In the genomic region with DNA sequence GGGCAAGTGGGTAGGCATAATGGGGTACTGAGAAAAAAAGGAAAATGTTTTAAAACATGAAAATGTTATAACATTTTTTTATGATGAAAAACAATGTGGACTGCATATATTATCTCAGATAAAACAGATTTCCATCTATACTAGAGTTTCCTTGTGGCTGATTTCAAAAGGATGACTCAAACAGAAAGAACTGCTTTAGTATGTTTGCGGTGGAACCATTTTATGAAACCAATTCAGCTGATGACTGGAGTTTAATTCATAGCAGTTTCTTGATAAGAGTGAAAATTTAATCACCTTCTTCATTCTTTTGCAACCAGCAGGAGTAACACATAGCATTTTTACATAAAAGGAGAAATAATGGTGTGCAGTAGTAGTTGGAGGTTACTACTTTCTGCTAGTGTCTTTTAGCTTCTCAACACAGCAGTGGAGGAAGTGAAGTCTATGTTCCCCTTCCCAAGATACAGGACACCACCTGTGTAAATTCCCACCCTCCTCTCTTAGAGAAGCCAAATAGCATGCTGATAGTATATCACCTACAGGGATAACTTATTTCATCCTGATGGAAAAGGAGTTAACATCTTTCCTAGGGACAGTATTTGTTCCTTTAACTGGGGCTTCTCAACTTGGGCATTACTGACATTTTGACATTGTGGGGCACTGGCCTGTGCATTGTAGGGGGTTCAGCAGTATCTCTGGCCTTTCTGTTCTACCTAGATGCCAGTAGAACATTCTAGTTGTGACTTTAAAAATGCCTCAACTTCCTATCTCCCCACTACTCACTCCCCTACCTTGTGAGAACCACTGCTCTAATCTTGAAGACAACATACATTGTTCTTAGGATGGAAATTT, we compare ENCODE assay signal across 8 cellular contexts. TPM values are rescaled to one million over a fixed set of nuclear protein-coding genes. Genes with fewer than 3 reads are reported as not detected.
DNase-seq lines count a peak whose midpoint lies in the region; ATAC-seq and TF ChIP-seq lines count a peak whose summit lies in the region.

No MANE protein-coding gene starts in this region.

- H3K9ac ChIP-seq in SK-N-SH, result peak overlapping the region; percentile 45; the same call in 1 of the 2 replicates

- peaks cover 74% of the 10 kb centered on the region for H3K79me2 ChIP-seq in SK-N-SH (ENCODE audit: insufficient read depth)

- no peak for TF ChIP-seq POLR2A in upper lobe of left lung (IDR thresholded peaks at IDR 0.05)

- ATAC-seq in HG02840 (IDR thresholded peaks at IDR 0.05; ENCODE audit: low FRiP score, unreplicated experiment), result peak; percentile 48
- ATAC-seq in upper lobe of left lung (ENCODE audit: low FRiP score in 2 of 2), result peak in 1 of 2 donors; percentile 50

- TF ChIP-seq CTCF in SK-N-SH (IDR thresholded peaks at IDR 0.05) (no peak), fibroblast of pulmonary artery (IDR thresholded peaks at IDR 0.05; ENCODE audit: low read length, missing control alignments) (no peak), upper lobe of left lung (IDR thresholded peaks at IDR 0.05) (no peak)

- H2AFZ ChIP-seq in SK-N-SH (ENCODE audit: low read depth), result no peak overlapping the region

- peak; percentile 37 for DNase-seq in NOMO-1 treated with DMSO at 0.1 percent for 48 hours (lab: John Stamatoyannopoulos, UW; ENCODE audit: unreplicated experiment)
- DNase-seq in NOMO-1 treated with dmso at 0.1 percent for 144 hours (lab: John Stamatoyannopoulos, UW; ENCODE audit: unreplicated experiment), result no peak
- no peak for DNase-seq in SK-N-SH
- peak; percentile 72 for DNase-seq in fibroblast of pulmonary artery (ENCODE audit: low read depth)
- no peak for DNase-seq in upper lobe of left lung
- DNase-seq in stimulated activated CD4-positive, alpha-beta T cell treated with anti-CD3 and anti-CD28 coated beads, Interleukin-12 subunit alpha, Interleukin-12 subunit beta, amount 100 ng/mL, for 4 hours, result no peak
- DNase-seq in effector memory CD4-positive, alpha-beta T cell, result no peak

- H3K27me3 ChIP-seq in SK-N-SH (ENCODE audit: insufficient read depth), result no peaks in the 10 kb centered on the region
- no peaks in the 10 kb centered on the region for H3K27me3 ChIP-seq in upper lobe of left lung
- H3K27me3 ChIP-seq in effector memory CD4-positive, alpha-beta T cell (replicated peaks; ENCODE audit: control insufficient read depth, insufficient read depth, low read length, poor library complexity, severe bottlenecking), result no peaks in the 10 kb centered on the region

- TF ChIP-seq EP300 in SK-N-SH (IDR thresholded peaks at IDR 0.05; ENCODE audit: borderline replicate concordance in 1 of 2, low read depth in 1 of 2, low read length in 1 of 2), result peak in 1 of 2 experiments; percentile 70; a peak in 2 of 4 replicates
- TF ChIP-seq EP300 in upper lobe of left lung (IDR thresholded peaks at IDR 0.05), result no peak

- H3K4me1 ChIP-seq in SK-N-SH (ENCODE audit: control insufficient read depth in 1 of 2, insufficient read depth in 2 of 2, low read depth in 1 of 2, low read length in 1 of 2) (peaks cover 7 to 39% of the 10 kb centered on the region in 2 experiments), upper lobe of left lung (peaks cover 65 to 72% (median 71%) of the 10 kb centered on the region in 4 donors)
- H3K4me1 ChIP-seq in effector memory CD4-positive, alpha-beta T cell (ENCODE audit: control insufficient read depth, insufficient read depth, low read length, poor library complexity, severe bottlenecking), result peaks cover 17% of the 10 kb centered on the region

- peaks cover 20% of the 10 kb centered on the region for H3F3A ChIP-seq in SK-N-SH (replicated peaks; ENCODE audit: insufficient read depth)

- no peaks in the 10 kb centered on the region for H3K36me3 ChIP-seq in SK-N-SH (replicated peaks in 1 of 2; ENCODE audit: control insufficient read depth in 1 of 2, insufficient read depth in 2 of 2, low read length in 1 of 2)
- H3K36me3 ChIP-seq in upper lobe of left lung, result no peaks in the 10 kb centered on the region
- H3K36me3 ChIP-seq in effector memory CD4-positive, alpha-beta T cell (ENCODE audit: control insufficient read depth, insufficient read depth, low read length), result no peaks in the 10 kb centered on the region

- H4K20me1 ChIP-seq in SK-N-SH (ENCODE audit: insufficient read depth), result no peaks in the 10 kb centered on the region

- CTCF ChIA-PET in SK-N-SH (lab: Yijun Ruan, JAX), result no interaction called here

- peak overlapping the region; percentile 61 for H3K4me2 ChIP-seq in SK-N-SH

- peak overlapping the region; percentile 22 to 86; a peak in 3 of 4 replicates for H3K27ac ChIP-seq in SK-N-SH (ENCODE audit: low read depth in 2 of 2, low read length in 1 of 2)
- peak overlapping the region; percentile 40 to 82 (median 64) for H3K27ac ChIP-seq in upper lobe of left lung
- no peak overlapping the region for H3K27ac ChIP-seq in effector memory CD4-positive, alpha-beta T cell (ENCODE audit: insufficient read depth, low read length, poor library complexity, severe bottlenecking)

- H3K9me3 ChIP-seq in SK-N-SH (no peaks in the 10 kb centered on the region), upper lobe of left lung (no peaks in the 10 kb centered on the region)
- H3K9me3 ChIP-seq in effector memory CD4-positive, alpha-beta T cell (ENCODE audit: control insufficient read depth, low read length), result no peaks in the 10 kb centered on the region

- no peak for TF ChIP-seq RAD21 in SK-N-SH (IDR thresholded peaks at IDR 0.05; ENCODE audit: low read length)

- no peaks in the 10 kb centered on the region for H3K9me2 ChIP-seq in SK-N-SH

- WGBS in SK-N-SH (ENCODE audit: low lambda C conversion rate), result 31% methylated on average over 1 of the region's 1 CpG
- WGBS in upper lobe of left lung, 2 donors, result 27 to 55% methylated on average over 1 of the region's 1 CpG

- H3K4me3 ChIP-seq in SK-N-SH (ENCODE audit: low read depth in 2 of 2, low read length in 1 of 2), result no peak overlapping the region
- peak overlapping the region; percentile 0 for H3K4me3 ChIP-seq in fibroblast of pulmonary artery (replicated peaks; ENCODE audit: low read depth, low read length)
- H3K4me3 ChIP-seq in upper lobe of left lung, result no peak overlapping the region
- H3K4me3 ChIP-seq in effector memory CD4-positive, alpha-beta T cell (ENCODE audit: insufficient read depth, low read depth, low read length, poor library complexity, severe bottlenecking), result no peak overlapping the region

- POLR2A ChIA-PET in SK-N-SH (lab: Yijun Ruan, JAX), result no interaction called here

TF ChIP-seq in SK-N-SH, 30 proteins besides CTCF, POLR2A, EP300 and RAD21:
- TF ChIP-seq YY1 (IDR thresholded peaks at IDR 0.05; ENCODE audit: low read depth) (peak; percentile 63; the same call in 1 of the 2 replicates), MXI1 (IDR thresholded peaks at IDR 0.05; ENCODE audit: low read depth, low read length) (no peak), RXRA (IDR thresholded peaks at IDR 0.05; ENCODE audit: borderline replicate concordance, low read depth) (no peak), TEAD4 (IDR thresholded peaks at IDR 0.05; ENCODE audit: borderline replicate concordance, insufficient read depth) (0 out of 2 replicates have a peak, but pooled peaks have one; percentile 51), FOSL2 (IDR thresholded peaks at IDR 0.05; ENCODE audit: borderline replicate concordance, low read depth) (peak; percentile 84), TCF12 (IDR thresholded peaks at IDR 0.05) (peak; percentile 79), GATA2 (CRISPR knock-in tag; IDR thresholded peaks at IDR 0.05) (no peak), SIN3A (IDR thresholded peaks at IDR 0.05; ENCODE audit: borderline replicate concordance, low read depth, low read length) (no peak), NFIC (IDR thresholded peaks at IDR 0.05; ENCODE audit: borderline replicate concordance) (peak; percentile 20; the same call in 1 of the 2 replicates), MEF2A (IDR thresholded peaks at IDR 0.05; ENCODE audit: borderline replicate concordance, low read depth) (no peak), JUND (IDR thresholded peaks at IDR 0.05) (peak; percentile 78)
- TF ChIP-seq, protein P1, sequence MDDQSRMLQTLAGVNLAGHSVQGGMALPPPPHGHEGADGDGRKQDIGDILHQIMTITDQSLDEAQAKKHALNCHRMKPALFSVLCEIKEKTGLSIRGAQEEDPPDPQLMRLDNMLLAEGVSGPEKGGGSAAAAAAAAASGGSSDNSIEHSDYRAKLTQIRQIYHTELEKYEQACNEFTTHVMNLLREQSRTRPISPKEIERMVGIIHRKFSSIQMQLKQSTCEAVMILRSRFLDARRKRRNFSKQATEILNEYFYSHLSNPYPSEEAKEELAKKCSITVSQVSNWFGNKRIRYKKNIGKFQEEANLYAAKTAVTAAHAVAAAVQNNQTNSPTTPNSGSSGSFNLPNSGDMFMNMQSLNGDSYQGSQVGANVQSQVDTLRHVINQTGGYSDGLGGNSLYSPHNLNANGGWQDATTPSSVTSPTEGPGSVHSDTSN (IDR thresholded peaks at IDR 0.05), result peak; percentile 46; the same call in 1 of the 2 replicates
- TF ChIP-seq, protein P2, sequence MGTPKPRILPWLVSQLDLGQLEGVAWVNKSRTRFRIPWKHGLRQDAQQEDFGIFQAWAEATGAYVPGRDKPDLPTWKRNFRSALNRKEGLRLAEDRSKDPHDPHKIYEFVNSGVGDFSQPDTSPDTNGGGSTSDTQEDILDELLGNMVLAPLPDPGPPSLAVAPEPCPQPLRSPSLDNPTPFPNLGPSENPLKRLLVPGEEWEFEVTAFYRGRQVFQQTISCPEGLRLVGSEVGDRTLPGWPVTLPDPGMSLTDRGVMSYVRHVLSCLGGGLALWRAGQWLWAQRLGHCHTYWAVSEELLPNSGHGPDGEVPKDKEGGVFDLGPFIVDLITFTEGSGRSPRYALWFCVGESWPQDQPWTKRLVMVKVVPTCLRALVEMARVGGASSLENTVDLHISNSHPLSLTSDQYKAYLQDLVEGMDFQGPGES (IDR thresholded peaks at IDR 0.05; ENCODE audit: low read depth, low read length), result no peak

RNA-seq across cellular contexts. Expression of a gene that starts 29.9 kb away (rescaled TPM):
- polyA plus RNA-seq in SK-N-SH (2012; rRNA removed), result 4.2 and 5.6 TPM in 2 replicates
- 4.9 and 5.5 TPM in 2 replicates for polyA plus RNA-seq in SK-N-SH (2012; cell fraction: cytosol; rRNA removed)
- polyA plus RNA-seq in SK-N-SH (2012; cell fraction: nucleus; rRNA removed), result 5.8 and 11.7 TPM in 2 replicates
- total RNA-seq in upper lobe of left lung, result 10 to 100 TPM; 18.5 to 57.3 (median 36.2) TPM

Comparison
In these comparisons a context has a peak if more than half of its experiments do, and no peak if none do; other contexts are left out.
1. DNase-seq: peak in NOMO-1 treated with DMSO at 0.1 percent for 48 hours (single experiment) and fibroblast of pulmonary artery (single experiment); none in NOMO-1 treated with dmso at 0.1 percent for 144 hours (single experiment), SK-N-SH (single experiment), upper lobe of left lung (0 of 2), stimulated activated CD4-positive, alpha-beta T cell treated with anti-CD3 and anti-CD28 coated beads, Interleukin-12 subunit alpha, Interleukin-12 subunit beta, amount 100 ng/mL, for 4 hours (single experiment) and effector memory CD4-positive, alpha-beta T cell (0 of 3).